In genomic region chr10:56632537-56632936, GRCh38 we compare ENCODE assay signal across 33 cellular contexts.
DNase-seq lines count a peak whose midpoint lies in the region; ATAC-seq and TF ChIP-seq lines count a peak whose summit lies in the region.
"Had no signal": no experiment of that assay in that cellular context is flagged by ENCODE, and none has a peak within 500 bp of the region (broad histone marks: within the 10 kb centered on the region; RNA-seq: fewer than 3 reads in every experiment).

No MANE protein-coding gene starts in this region.

- DNase-seq in AML-193 (lab: John Stamatoyannopoulos, UW) (no peak), osteoblast (ENCODE audit: insufficient read length, low spot score, missing footprints) (no peak), AG08395 (ENCODE audit: low spot score) (no peak), SIG-M5 (lab: John Stamatoyannopoulos, UW) (no peak)
- DNase-seq: ACHN; activated CD4-positive, alpha-beta T cell treated with anti-CD3 and anti-CD28 coated beads, Interleukin-2, amount 10 ng/mL, durations not matched to agents 24 days and 14 days; activated T-cell treated with anti-CD3 and anti-CD28 coated beads, Interleukin-2, amount 50 U/mL, for 48 hours; body of pancreas; Caco-2; cerebellar nuclear complex; DMS79; esophagus squamous epithelium; foreskin melanocyte; GF-D8; GM23248; KG1; kidney glomerular epithelial cell; lower lobe of right lung; NCI-H1417 treated with DMSO at 0.1 percent for 48 hours; NCI-H2081 treated with DMSO at 0.1 percent for 48 hours; NCI-H226; NCI-H774; OCI-M1; ovary; right cardiac atrium; upper lobe of right lung; WERI-Rb-1 had no signal

- ATAC-seq in GM18508 (IDR thresholded peaks at IDR 0.05; ENCODE audit: insufficient read depth, unreplicated experiment): peak; percentile 33
- ATAC-seq in GM19463 (IDR thresholded peaks at IDR 0.05; ENCODE audit: unreplicated experiment): peak; percentile 36
- ATAC-seq in HG03045 (IDR thresholded peaks at IDR 0.05; ENCODE audit: unreplicated experiment): peak; percentile 39
- ATAC-seq: body of pancreas, lower lobe of right lung, right cardiac atrium, Right ventricle myocardium inferior, upper lobe of right lung had no signal

- TF ChIP-seq CTCF in OCI-LY1 (IDR thresholded peaks at IDR 0.05; ENCODE audit: low read length) (peak; percentile 27; the same call in 1 of the 2 replicates), osteoblast (IDR thresholded peaks at IDR 0.05; ENCODE audit: extremely low read depth, low read depth, low read length) (no peak)

- H2AFZ ChIP-seq in OCI-LY1 (ENCODE audit: low read length) (peak overlapping the region; percentile 85; the same call in 1 of the 2 replicates), osteoblast (ENCODE audit: low read length) (no peak overlapping the region)
- H2AFZ ChIP-seq: GM23248 had no signal

- H3K4me2 ChIP-seq in OCI-LY1 (ENCODE audit: low read length) (no peak overlapping the region; the same call in 1 of the 2 replicates), osteoblast (ENCODE audit: insufficient read depth, low read length) (no peak overlapping the region)
- H3K4me2 ChIP-seq: BLaER1 treated with 17β-estradiol and CSF1 and Interleukin-3, amounts not matched to agents 10 nM and 100 nM had no signal

- H3K4me3 ChIP-seq in OCI-LY1 (ENCODE audit: low read depth, low read length, poor library complexity, severe bottlenecking) (no peak overlapping the region), osteoblast (ENCODE audit: insufficient read depth, low read length) (no peak overlapping the region)
- H3K4me3 ChIP-seq: BLaER1 treated with 17β-estradiol and CSF1 and Interleukin-3, amounts not matched to agents 10 nM and 100 nM; body of pancreas; esophagus squamous epithelium; GM23248; lower lobe of right lung; ovary; upper lobe of right lung had no signal

- H3K36me3 ChIP-seq in OCI-LY1 (ENCODE audit: insufficient read depth, low read length): no peaks in the 10 kb centered on the region; the same call in 1 of the 2 replicates
- H3K36me3 ChIP-seq in osteoblast (ENCODE audit: insufficient read depth, low read length): no peaks in the 10 kb centered on the region
- H3K36me3 ChIP-seq: BLaER1 treated with 17β-estradiol and CSF1 and Interleukin-3, amounts not matched to agents 10 nM and 100 nM; esophagus squamous epithelium; lower lobe of right lung; ovary; upper lobe of right lung; WERI-Rb-1 had no signal

- H3K4me1 ChIP-seq in OCI-LY1 (ENCODE audit: insufficient read depth, low read length, severe bottlenecking): peaks cover 59% of the 10 kb centered on the region
- H3K4me1 ChIP-seq in osteoblast (ENCODE audit: insufficient read depth, low read length): no peaks in the 10 kb centered on the region
- H3K4me1 ChIP-seq: Caco-2, esophagus squamous epithelium, lower lobe of right lung, upper lobe of right lung had no signal

- peaks cover 6% of the 10 kb centered on the region; the same call in 1 of the 2 replicates for H3F3A ChIP-seq in OCI-LY1 (ENCODE audit: insufficient read depth, low read length)

- no peaks in the 10 kb centered on the region for H4K20me1 ChIP-seq in OCI-LY1 (ENCODE audit: insufficient read depth, low read length)
- H4K20me1 ChIP-seq in osteoblast (ENCODE audit: insufficient read depth, low read length): no peaks in the 10 kb centered on the region
- H4K20me1 ChIP-seq: BLaER1 treated with 17β-estradiol and CSF1 and Interleukin-3, amounts not matched to agents 10 nM and 100 nM had no signal

- H3K27ac ChIP-seq in OCI-LY1 (ENCODE audit: low read depth, low read length, poor library complexity, severe bottlenecking): peak overlapping the region; percentile 98
- no peak overlapping the region for H3K27ac ChIP-seq in osteoblast (ENCODE audit: low read depth, low read length)
- H3K27ac ChIP-seq: BLaER1 treated with 17β-estradiol and CSF1 and Interleukin-3, amounts not matched to agents 10 nM and 100 nM; body of pancreas; esophagus squamous epithelium; GM23248; lower lobe of right lung; ovary; upper lobe of right lung; WERI-Rb-1 had no signal

- no peak overlapping the region; the same call in 1 of the 2 replicates for H3K9ac ChIP-seq in OCI-LY1 (ENCODE audit: low read length)
- H3K9ac ChIP-seq: BLaER1 treated with 17β-estradiol and CSF1 and Interleukin-3, amounts not matched to agents 10 nM and 100 nM; GM23248 had no signal

- no peaks in the 10 kb centered on the region for H3K79me2 ChIP-seq in OCI-LY1 (ENCODE audit: insufficient read depth, low read length)
- no peaks in the 10 kb centered on the region for H3K79me2 ChIP-seq in osteoblast (ENCODE audit: insufficient read depth, low read length)

- no peaks in the 10 kb centered on the region for H3K9me2 ChIP-seq in OCI-LY1 (ENCODE audit: low read depth, low read length)

- H3K9me3 ChIP-seq in OCI-LY1 (ENCODE audit: low read length): peaks cover 5% of the 10 kb centered on the region; the same call in 1 of the 2 replicates
- H3K9me3 ChIP-seq in osteoblast (ENCODE audit: low read depth, low read length): no peaks in the 10 kb centered on the region
- H3K9me3 ChIP-seq: body of pancreas, esophagus squamous epithelium, lower lobe of right lung, ovary had no signal

- H3K27me3 ChIP-seq in OCI-LY1 (ENCODE audit: insufficient read depth, low read length): no peaks in the 10 kb centered on the region
- H3K27me3 ChIP-seq in osteoblast (ENCODE audit: insufficient read depth, low read length): no peaks in the 10 kb centered on the region
- H3K27me3 ChIP-seq: BLaER1 treated with 17β-estradiol and CSF1 and Interleukin-3, amounts not matched to agents 10 nM and 100 nM; body of pancreas; esophagus squamous epithelium; ovary; upper lobe of right lung had no signal
